ENCODE assay signal across 23 cellular contexts in the genomic region with DNA sequence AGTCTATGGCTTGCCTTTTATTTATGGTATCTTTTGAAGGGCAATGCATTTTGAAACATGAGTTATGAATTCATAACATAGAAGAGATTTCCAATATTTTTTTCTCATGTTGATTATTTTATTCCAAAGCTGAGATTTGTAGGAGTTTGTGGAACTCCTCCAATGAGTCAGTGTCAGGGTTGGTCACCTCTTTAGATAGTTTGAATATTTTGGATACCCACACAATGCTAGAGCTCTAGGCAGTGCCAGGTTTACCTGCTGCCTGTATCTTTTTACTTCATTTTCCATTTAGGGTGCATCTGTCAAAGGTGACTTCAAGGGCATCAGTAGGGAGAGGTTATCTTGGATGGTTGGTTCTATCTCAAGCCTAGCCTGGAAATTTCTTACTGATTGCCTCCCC.
DNase-seq lines count a peak whose midpoint lies in the region; ATAC-seq and TF ChIP-seq lines count a peak whose summit lies in the region.
"Had no signal": no experiment of that assay in that cellular context is flagged by ENCODE, and none has a peak within 500 bp of the region (broad histone marks: within the 10 kb centered on the region; RNA-seq: fewer than 3 reads in every experiment).

No MANE protein-coding gene starts in this region.

- no peak for TF ChIP-seq CTCF in RWPE2 (IDR thresholded peaks at IDR 0.05; ENCODE audit: poor library complexity, severe bottlenecking)
- TF ChIP-seq CTCF in heart left ventricle (IDR thresholded peaks at IDR 0.05): no peak

- DNase-seq in GM03348 (ENCODE audit: low spot score) (peak; percentile 24), RWPE2 (ENCODE audit: low spot score) (no peak), epithelial cell of prostate (ENCODE audit: low read depth, low spot score) (no peak), kidney tubule cell (ENCODE audit: low spot score) (peak; percentile 7), heart left ventricle (no peak)
- no peak for DNase-seq in activated CD4-positive, alpha-beta T cell treated with anti-CD3 and anti-CD28 coated beads, Interleukin-2, amount 50 U/mL, for 48 hours
- DNase-seq: CD4-positive, CD25-positive, alpha-beta regulatory T cell; H7; IMR-90; KG1; NCI-H1048; NCI-H1417; NCI-H1694; NCI-H2081; NCI-H2227 treated with DMSO at 0.1 percent for 48 hours; NCI-H510A; NCI-H69; OCI-M1; Peyer's patch; SIG-M5 had no signal

- intact Hi-C loops in heart left ventricle (cut with DNase I): no loop called here

- H3K27me3 ChIP-seq in RWPE2 (ENCODE audit: insufficient read depth, poor library complexity, severe bottlenecking): no peaks in the 10 kb centered on the region
- no peaks in the 10 kb centered on the region for H3K27me3 ChIP-seq in heart left ventricle
- H3K27me3 ChIP-seq: BLaER1, Peyer's patch had no signal

- H3K9me3 ChIP-seq in RWPE2 (ENCODE audit: severe bottlenecking) (peaks cover 7% of the 10 kb centered on the region), heart left ventricle (peaks cover 0 to 22% (median 5%) of the 10 kb centered on the region in 12 donors)

- TF ChIP-seq POLR2A in heart left ventricle (IDR thresholded peaks at IDR 0.05): no peak

- H3K4me1 ChIP-seq in RWPE2 (ENCODE audit: insufficient read depth, poor library complexity, severe bottlenecking) (peaks cover 19% of the 10 kb centered on the region), heart left ventricle (peaks cover 0 to 33% (median 0%) of the 10 kb centered on the region in 12 donors)
- H3K4me1 ChIP-seq: BLaER1 had no signal

- H3K36me3 ChIP-seq in RWPE2 (ENCODE audit: low read depth): no peaks in the 10 kb centered on the region
- H3K36me3 ChIP-seq in heart left ventricle: no peaks in the 10 kb centered on the region

- H3K4me3 ChIP-seq in RWPE2 (ENCODE audit: severe bottlenecking) (no peak overlapping the region), heart left ventricle (no peak overlapping the region)
- H3K4me3 ChIP-seq: BLaER1, Peyer's patch, SK-N-MC had no signal

- H3K27ac ChIP-seq in RWPE2 (ENCODE audit: poor library complexity, severe bottlenecking): peak overlapping the region; percentile 65
- H3K27ac ChIP-seq in epithelial cell of prostate: peak overlapping the region; percentile 83
- no peak overlapping the region for H3K27ac ChIP-seq in heart left ventricle
- H3K27ac ChIP-seq: BLaER1, Peyer's patch, SK-N-MC had no signal

- ATAC-seq in RWPE2 (ENCODE audit: low read depth) (peak; percentile 72), heart left ventricle (no peak), HG03565 (IDR thresholded peaks at IDR 0.05; ENCODE audit: unreplicated experiment) (no peak)

Comparison
In these comparisons a context has a peak if more than half of its experiments do, and no peak if none do; other contexts are left out.
1. DNase-seq: peak in GM03348 (single experiment) and kidney tubule cell (single experiment); none in RWPE2 (single experiment), epithelial cell of prostate (single experiment), activated CD4-positive, alpha-beta T cell treated with anti-CD3 and anti-CD28 coated beads, Interleukin-2, amount 50 U/mL, for 48 hours (0 of 2) and heart left ventricle (0 of 5).
2. H3K27ac ChIP-seq: peak in RWPE2 (single experiment) and epithelial cell of prostate (single experiment); none in heart left ventricle (0 of 12).